In genomic region chr19:48964205-48965032, GRCh38 we compare ENCODE assay signal across 6 cellular contexts. TPM values are rescaled to one million over a fixed set of nuclear protein-coding genes. Genes with fewer than 3 reads are reported as not detected.
DNase-seq lines count a peak whose midpoint lies in the region; ATAC-seq and TF ChIP-seq lines count a peak whose summit lies in the region.

No MANE protein-coding gene starts in this region.

- H3K27ac Mint-ChIP-seq in activated CD8-positive, alpha-beta memory T cell treated with anti-CD3 and anti-CD28 coated beads, Interleukin-2, amount 10 ng/mL, durations not matched to agents 7 days and 5 days: peak overlapping the region; percentile 97

- no peaks in the 10 kb centered on the region for H3K9me3 ChIP-seq in colonic mucosa

- CTCF ChIA-PET in activated CD8-positive, alpha-beta memory T cell treated with anti-CD3 and anti-CD28 coated beads, Interleukin-2, amount 10 ng/mL, durations not matched to agents 7 days and 5 days (lab: Charles Lee): interaction anchor here (1.0 to 1.5 kb wide), 4 partner anchors 29 to 121 kb away, joined by 3 to 5 read pairs (median 4); partner anchors contain the start of genes GYS1, NUCB1 and RUVBL2

- H3K27ac ChIP-seq in colonic mucosa: peak overlapping the region; percentile 76

- peak overlapping the region; percentile 89 for H3K4me3 ChIP-seq in colonic mucosa

- H3K4me3 Mint-ChIP-seq in activated CD8-positive, alpha-beta memory T cell treated with anti-CD3 and anti-CD28 coated beads, Interleukin-2, amount 10 ng/mL, durations not matched to agents 7 days and 5 days: peak overlapping the region; percentile 99

- intact Hi-C loops in colonic mucosa (cut with DNase I): loop anchor here (5.0 to 10.0 kb wide), 2 partner anchors 90 to 167 kb away; partner anchors contain the start of gene PPP1R15A

- no peaks in the 10 kb centered on the region for H3K9me3 Mint-ChIP-seq in activated CD8-positive, alpha-beta memory T cell treated with anti-CD3 and anti-CD28 coated beads, Interleukin-2, amount 10 ng/mL, durations not matched to agents 7 days and 5 days (ENCODE audit: low read depth)

- no peak for TF ChIP-seq CTCF in colonic mucosa (IDR thresholded peaks at IDR 0.05)

- peaks cover 67% of the 10 kb centered on the region for H3K4me1 Mint-ChIP-seq in activated CD8-positive, alpha-beta memory T cell treated with anti-CD3 and anti-CD28 coated beads, Interleukin-2, amount 10 ng/mL, durations not matched to agents 7 days and 5 days

- ATAC-seq in activated CD8-positive, alpha-beta memory T cell treated with anti-CD3 and anti-CD28 coated beads, Interleukin-2, amount 10 ng/mL, durations not matched to agents 7 days and 5 days: no peak
- no peak for ATAC-seq in HG02798 (IDR thresholded peaks at IDR 0.05; ENCODE audit: poor library complexity, unreplicated experiment)

- no peaks in the 10 kb centered on the region for H3K36me3 ChIP-seq in colonic mucosa

- H3K27me3 ChIP-seq in colonic mucosa: no peaks in the 10 kb centered on the region

- H3K27me3 Mint-ChIP-seq in activated CD8-positive, alpha-beta memory T cell treated with anti-CD3 and anti-CD28 coated beads, Interleukin-2, amount 10 ng/mL, durations not matched to agents 7 days and 5 days: no peaks in the 10 kb centered on the region

- H3K9ac ChIP-seq in colonic mucosa (ENCODE audit: low read depth in 2 of 2, low read length in 2 of 2): peak overlapping the region; percentile 63 to 93

- DNase-seq in activated CD8-positive, alpha-beta memory T cell treated with anti-CD3 and anti-CD28 coated beads, Interleukin-2, amount 10 ng/mL, durations not matched to agents 7 days and 5 days: peak; percentile 47
- no peak for DNase-seq in activated CD8-positive, alpha-beta memory T cell treated with anti-CD3 and anti-CD28 coated beads for 24 hours
- peak; percentile 59 for DNase-seq in colonic mucosa
- peak; percentile 61 for DNase-seq in pons (ENCODE audit: low spot score)
- no peak for DNase-seq in NCI-H774 (lab: John Stamatoyannopoulos, UW)

- H3K4me1 ChIP-seq in colonic mucosa: no peaks in the 10 kb centered on the region

- H3K36me3 Mint-ChIP-seq in activated CD8-positive, alpha-beta memory T cell treated with anti-CD3 and anti-CD28 coated beads, Interleukin-2, amount 10 ng/mL, durations not matched to agents 7 days and 5 days: peaks cover 37% of the 10 kb centered on the region

RNA-seq across cellular contexts. Expression of gene FTL, which starts 0.7 kb away (rescaled TPM):
- total RNA-seq in activated CD8-positive, alpha-beta memory T cell treated with anti-CD3 and anti-CD28 coated beads, Interleukin-2, amount 10 ng/mL, durations not matched to agents 7 days and 5 days: 1,000 to 10,000 TPM; 1,380 to 1,403 TPM
- 1,000 to 10,000 TPM; 1,463 to 1,600 TPM for total RNA-seq in colonic mucosa

RNA-seq across cellular contexts. Expression of gene BAX, which starts 9.7 kb away (rescaled TPM):
- 100 to 1,000 TPM; 359 to 377 TPM for total RNA-seq in activated CD8-positive, alpha-beta memory T cell treated with anti-CD3 and anti-CD28 coated beads, Interleukin-2, amount 10 ng/mL, durations not matched to agents 7 days and 5 days
- 100 to 1,000 TPM; 144 to 223 TPM for total RNA-seq in colonic mucosa

RNA-seq across cellular contexts. Expression of gene GYS1, which starts 28.7 kb away (rescaled TPM):
- total RNA-seq in activated CD8-positive, alpha-beta memory T cell treated with anti-CD3 and anti-CD28 coated beads, Interleukin-2, amount 10 ng/mL, durations not matched to agents 7 days and 5 days: 10 to 100 TPM; 44.0 to 65.5 TPM
- total RNA-seq in colonic mucosa: 10 to 100 TPM; 48.8 to 54.7 TPM

RNA-seq across cellular contexts. Expression of gene RUVBL2, which starts 29.3 kb away (rescaled TPM):
- total RNA-seq in activated CD8-positive, alpha-beta memory T cell treated with anti-CD3 and anti-CD28 coated beads, Interleukin-2, amount 10 ng/mL, durations not matched to agents 7 days and 5 days: 100 to 1,000 TPM; 124 to 125 TPM
- total RNA-seq in colonic mucosa: 100 to 1,000 TPM in 1 of 2 donors, 10 to 100 TPM in 1; 54.1 to 151 TPM

RNA-seq across cellular contexts. Expression of gene DHDH, which starts 30.9 kb away (rescaled TPM):
- 1 to 10 TPM in 1 of 2 experiments, under 1 TPM in 1; 0.96 to 1.1 TPM for total RNA-seq in activated CD8-positive, alpha-beta memory T cell treated with anti-CD3 and anti-CD28 coated beads, Interleukin-2, amount 10 ng/mL, durations not matched to agents 7 days and 5 days
- total RNA-seq in colonic mucosa: 1 to 10 TPM in 1 of 2 donors, not detected in 1; 1.5 TPM

Comparison
In these comparisons a context has a peak if more than half of its experiments do, and no peak if none do; other contexts are left out.
1. DNase-seq: peak in activated CD8-positive, alpha-beta memory T cell treated with anti-CD3 and anti-CD28 coated beads, Interleukin-2, amount 10 ng/mL, durations not matched to agents 7 days and 5 days (single experiment), colonic mucosa (single experiment) and pons (single experiment); none in activated CD8-positive, alpha-beta memory T cell treated with anti-CD3 and anti-CD28 coated beads for 24 hours (single experiment) and NCI-H774 (single experiment).